1 cellular context compared by ENCODE assay signal in genomic region chr1:213737398-213738040, GRCh38.
TF ChIP-seq lines count a peak whose summit lies in the region.

No MANE protein-coding gene starts in this region.

TF ChIP-seq in HepG2, 621 proteins besides CTCF, POLR2A, EP300 and RAD21 (continued from another document and continues in another):
- TF ChIP-seq ZNF7 (CRISPR knock-in tag; IDR thresholded peaks at IDR 0.05) (no peak), ZNF605 (CRISPR knock-in tag; IDR thresholded peaks at IDR 0.05) (no peak), SOX6 (IDR thresholded peaks at IDR 0.05) (no peak), SOX6 (CRISPR knock-in tag; IDR thresholded peaks at IDR 0.05) (peak; percentile 67), SALL2 (CRISPR knock-in tag; IDR thresholded peaks at IDR 0.05) (peak; percentile 70; the same call in 1 of the 2 replicates), ZNF704 (CRISPR knock-in tag; IDR thresholded peaks at IDR 0.05; ENCODE audit: borderline replicate concordance) (peak; percentile 49; the same call in 1 of the 2 replicates), ZFP36L2 (CRISPR knock-in tag; IDR thresholded peaks at IDR 0.05) (0 out of 2 replicates have a peak, but pooled peaks have one; percentile 36), ZNF576 (CRISPR knock-in tag; IDR thresholded peaks at IDR 0.05) (no peak), SIN3A (IDR thresholded peaks at IDR 0.05; ENCODE audit: borderline replicate concordance, low read depth, low read length) (no peak), FOXK1 (CRISPR knock-in tag; IDR thresholded peaks at IDR 0.05; ENCODE audit: borderline replicate concordance, low read depth) (peak; percentile 77; the same call in 1 of the 2 replicates), ZSCAN20 (CRISPR knock-in tag; IDR thresholded peaks at IDR 0.05; ENCODE audit: borderline replicate concordance) (0 out of 2 replicates have a peak, but pooled peaks have one; percentile 50), ZNF691 (CRISPR knock-in tag; IDR thresholded peaks at IDR 0.05; ENCODE audit: borderline replicate concordance, low read depth) (peak; percentile 75; the same call in 1 of the 2 replicates), SOX13 (IDR thresholded peaks at IDR 0.05) (no peak), SOX13 (CRISPR knock-in tag; conservative IDR thresholded peaks at IDR 0.05 in 1 of 2, IDR thresholded peaks at IDR 0.05 in 1 of 2) (peak in 1 of 2 experiments; percentile 86; a peak in 2 of 4 replicates), GMEB1 (CRISPR knock-in tag; IDR thresholded peaks at IDR 0.05; ENCODE audit: borderline replicate concordance) (peak; percentile 38; the same call in 1 of the 2 replicates), PAXIP1 (CRISPR knock-in tag; conservative IDR thresholded peaks at IDR 0.05) (peak; percentile 87), ZNF343 (CRISPR knock-in tag; IDR thresholded peaks at IDR 0.05) (no peak; the same call in 1 of the 2 replicates), ZNF20 (CRISPR knock-in tag; IDR thresholded peaks at IDR 0.05) (no peak), ZNF687 (CRISPR knock-in tag; IDR thresholded peaks at IDR 0.05) (no peak), CHD2 (IDR thresholded peaks at IDR 0.05; ENCODE audit: low read depth, low read length) (no peak), SRSF4 (IDR thresholded peaks at IDR 0.05; ENCODE audit: low read depth, low read length, poor library complexity, severe bottlenecking) (no peak), HOMEZ (CRISPR knock-in tag; IDR thresholded peaks at IDR 0.05; ENCODE audit: low read depth) (peak; percentile 71; the same call in 1 of the 2 replicates), TEAD3 (CRISPR knock-in tag; optimal IDR thresholded peaks at IDR 0.05; ENCODE audit: borderline replicate concordance) (peak; percentile 36), HDAC2 (CRISPR knock-in tag; IDR thresholded peaks at IDR 0.05) (peak; percentile 94), REXO4 (CRISPR knock-in tag; IDR thresholded peaks at IDR 0.05; ENCODE audit: borderline replicate concordance) (no peak), TFDP2 (CRISPR knock-in tag; IDR thresholded peaks at IDR 0.05) (peak; percentile 70; the same call in 1 of the 2 replicates), POLR2G (IDR thresholded peaks at IDR 0.05; ENCODE audit: low read depth, low read length) (no peak), ZNF670 (CRISPR knock-in tag; IDR thresholded peaks at IDR 0.05; ENCODE audit: borderline replicate concordance) (no peak), ZFP91 (CRISPR knock-in tag; IDR thresholded peaks at IDR 0.05; ENCODE audit: borderline replicate concordance) (no peak), ZKSCAN8 (CRISPR knock-in tag; IDR thresholded peaks at IDR 0.05; ENCODE audit: borderline replicate concordance) (0 out of 2 replicates have a peak, but pooled peaks have one; percentile 54), MAFK (conservative IDR thresholded peaks at IDR 0.05 in 1 of 2, IDR thresholded peaks at IDR 0.05 in 1 of 2; ENCODE audit: low read length in 2 of 2) (no peak), ZNF441 (CRISPR knock-in tag; IDR thresholded peaks at IDR 0.05; ENCODE audit: borderline replicate concordance) (no peak), ZNF44 (CRISPR knock-in tag; IDR thresholded peaks at IDR 0.05) (0 out of 2 replicates have a peak, but pooled peaks have one; percentile 35), SAP130 (CRISPR knock-in tag; IDR thresholded peaks at IDR 0.05; ENCODE audit: low read depth) (peak; percentile 81), LCORL (IDR thresholded peaks at IDR 0.05) (no peak), LCORL (CRISPR knock-in tag; IDR thresholded peaks at IDR 0.05) (peak; percentile 73), PAX8 (CRISPR knock-in tag; IDR thresholded peaks at IDR 0.05; ENCODE audit: borderline replicate concordance) (no peak), ELF3 (CRISPR knock-in tag; IDR thresholded peaks at IDR 0.05) (peak; percentile 85), CBFB (CRISPR knock-in tag; IDR thresholded peaks at IDR 0.05) (peak; percentile 71; the same call in 1 of the 2 replicates), ZNF780A (CRISPR knock-in tag; IDR thresholded peaks at IDR 0.05) (no peak), ZNF619 (CRISPR knock-in tag; IDR thresholded peaks at IDR 0.05) (no peak), MTA1 (CRISPR knock-in tag; IDR thresholded peaks at IDR 0.05; ENCODE audit: borderline replicate concordance) (no peak; the same call in 1 of the 2 replicates), ZBTB10 (CRISPR knock-in tag; IDR thresholded peaks at IDR 0.05; ENCODE audit: borderline replicate concordance) (peak; percentile 31; the same call in 1 of the 2 replicates)
